8 cellular contexts compared by ENCODE assay signal in genomic region chr13:33285420-33286124, GRCh38. TPM values are rescaled to one million over a fixed set of nuclear protein-coding genes. Genes with fewer than 3 reads are reported as not detected.
DNase-seq lines count a peak whose midpoint lies in the region; ATAC-seq, FAIRE-seq and TF ChIP-seq lines count a peak whose summit lies in the region.

Gene STARD13, minus strand, starts transcription at chr13:33285755. Its CDS starts 117 bp downstream, at chr13:33285638.

- no peak for DNase-seq in CD8-positive, alpha-beta memory T cell
- DNase-seq in RCC 7860 (ENCODE audit: low spot score) (peak; percentile 92), cerebellum (ENCODE audit: low spot score) (peak; percentile 48), immature natural killer cell (no peak), sigmoid colon (peak; percentile 98), COR-L47 (lab: John Stamatoyannopoulos, UW) (no peak)

- no peak within 1 kb of the TSS for H3K4me3 ChIP-seq in CD8-positive, alpha-beta memory T cell (ENCODE audit: low read length)
- peak within 1 kb of the TSS; percentile 60 to 69 (median 62) for H3K4me3 ChIP-seq in sigmoid colon

- FAIRE-seq in RCC 7860 (lab: Jason Lieb, UNC) = peak; percentile 84

- TF ChIP-seq POLR2A in sigmoid colon (IDR thresholded peaks at IDR 0.05) = peak; percentile 89 to 90

- H3K36me3 ChIP-seq in CD8-positive, alpha-beta memory T cell (ENCODE audit: insufficient read depth, low read length) = no peaks in the 10 kb centered on the region
- no peaks in the 10 kb centered on the region for H3K36me3 ChIP-seq in sigmoid colon

- WGBS in sigmoid colon, 2 donors = 0 to 1% methylated on average over 20 of the region's 20 CpGs

- intact Hi-C loops in sigmoid colon (cut with DNase I) = loop anchor here (2.0 to 10.0 kb wide), 7 partner anchors 67 to 698 kb away; partner anchors contain the start of genes KL and PDS5B

- TF ChIP-seq EP300 in sigmoid colon (IDR thresholded peaks at IDR 0.05) = no peak

- peaks cover 21 to 66% of the 10 kb centered on the region in 2 donors for H3K27me3 Mint-ChIP-seq in CD8-positive, alpha-beta memory T cell
- H3K27me3 Mint-ChIP-seq in immature natural killer cell (ENCODE audit: low read depth in 3 of 3) = peaks cover 0 to 18% (median 6%) of the 10 kb centered on the region in 3 donors

- H3K4me1 Mint-ChIP-seq in CD8-positive, alpha-beta memory T cell = peaks cover 14 to 21% (median 14%) of the 10 kb centered on the region in 3 donors
- peaks cover 9 to 15% of the 10 kb centered on the region in 2 donors for H3K4me1 Mint-ChIP-seq in immature natural killer cell

- peak within 1 kb of the TSS; percentile 12 to 80 (median 66) for H3K4me3 Mint-ChIP-seq in CD8-positive, alpha-beta memory T cell
- H3K4me3 Mint-ChIP-seq in immature natural killer cell = peak within 1 kb of the TSS; percentile 46 to 81 (median 71)

- CTCF ChIA-PET in CD8-positive, alpha-beta memory T cell (lab: Charles Lee) = no interaction called here

- POLR2A ChIA-PET in CD8-positive, alpha-beta memory T cell (lab: Charles Lee) = no interaction called here

- H3K9me3 ChIP-seq in CD8-positive, alpha-beta memory T cell (ENCODE audit: low read length) = no peaks in the 10 kb centered on the region
- no peaks in the 10 kb centered on the region for H3K9me3 ChIP-seq in sigmoid colon

- no peak within 1 kb of the TSS for H3K27ac ChIP-seq in CD8-positive, alpha-beta memory T cell (ENCODE audit: low read depth, low read length)
- peak within 1 kb of the TSS; percentile 89 to 94 (median 92) for H3K27ac ChIP-seq in sigmoid colon

- no peaks in the 10 kb centered on the region for H3K9me3 Mint-ChIP-seq in CD8-positive, alpha-beta memory T cell
- peaks cover 0 to 3% (median 0%) of the 10 kb centered on the region in 6 donors for H3K9me3 Mint-ChIP-seq in immature natural killer cell

- peak within 1 kb of the TSS in 1 of 8 donors; percentile 4 for H3K27ac Mint-ChIP-seq in CD8-positive, alpha-beta memory T cell
- no peak within 1 kb of the TSS for H3K27ac Mint-ChIP-seq in immature natural killer cell

- peaks cover 15% of the 10 kb centered on the region for H3K4me1 ChIP-seq in CD8-positive, alpha-beta memory T cell (ENCODE audit: insufficient read depth, low read length)
- peaks cover 0 to 56% (median 40%) of the 10 kb centered on the region in 4 donors for H3K4me1 ChIP-seq in sigmoid colon

- peaks cover 4% of the 10 kb centered on the region for H3K27me3 ChIP-seq in CD8-positive, alpha-beta memory T cell (ENCODE audit: insufficient read depth, low read length, poor library complexity, severe bottlenecking)
- H3K27me3 ChIP-seq in sigmoid colon = no peaks in the 10 kb centered on the region

- no peaks in the 10 kb centered on the region for H3K36me3 Mint-ChIP-seq in CD8-positive, alpha-beta memory T cell
- H3K36me3 Mint-ChIP-seq in immature natural killer cell = no peaks in the 10 kb centered on the region

- peak; percentile 35 to 64 (median 44) for TF ChIP-seq CTCF in sigmoid colon (IDR thresholded peaks at IDR 0.05)

- peak; percentile 77 for ATAC-seq in GM19023 (IDR thresholded peaks at IDR 0.05; ENCODE audit: unreplicated experiment)
- peak; percentile 59 for ATAC-seq in HG03159 (IDR thresholded peaks at IDR 0.05; ENCODE audit: unreplicated experiment)

RNA-seq across cellular contexts. Expression of gene STARD13, which starts in this region (rescaled TPM):
- total RNA-seq in CD8-positive, alpha-beta memory T cell = under 1 TPM; 0.40 to 0.48 TPM
- polyA plus RNA-seq in CD8-positive, alpha-beta memory T cell = not detected
- 28.0 TPM for total RNA-seq in cerebellum
- polyA plus RNA-seq in immature natural killer cell = not detected
- 100 to 1,000 TPM in 1 of 4 donors, 10 to 100 TPM in 3; 66.7 to 102 (median 81.8) TPM for total RNA-seq in sigmoid colon
- 10 to 100 TPM in 1 of 3 donors, 1 to 10 TPM in 2; 3.7 to 14.1 (median 6.0) TPM for polyA plus RNA-seq in sigmoid colon

Comparison
In these comparisons a context has a peak if more than half of its experiments do, and no peak if none do; other contexts are left out.
1. RNA of gene STARD13 (total RNA-seq): 66.7 to 102 TPM in sigmoid colon and 28.0 TPM in cerebellum (single experiment); 0.40 to 0.48 TPM in CD8-positive, alpha-beta memory T cell; every median in the first group is over 10 times any median in the second.
2. DNase-seq: peak in RCC 7860 (single experiment), cerebellum (single experiment) and sigmoid colon (single experiment); none in CD8-positive, alpha-beta memory T cell (0 of 5), immature natural killer cell (0 of 3) and COR-L47 (single experiment).